1 cellular context compared by ENCODE assay signal in the genomic region with DNA sequence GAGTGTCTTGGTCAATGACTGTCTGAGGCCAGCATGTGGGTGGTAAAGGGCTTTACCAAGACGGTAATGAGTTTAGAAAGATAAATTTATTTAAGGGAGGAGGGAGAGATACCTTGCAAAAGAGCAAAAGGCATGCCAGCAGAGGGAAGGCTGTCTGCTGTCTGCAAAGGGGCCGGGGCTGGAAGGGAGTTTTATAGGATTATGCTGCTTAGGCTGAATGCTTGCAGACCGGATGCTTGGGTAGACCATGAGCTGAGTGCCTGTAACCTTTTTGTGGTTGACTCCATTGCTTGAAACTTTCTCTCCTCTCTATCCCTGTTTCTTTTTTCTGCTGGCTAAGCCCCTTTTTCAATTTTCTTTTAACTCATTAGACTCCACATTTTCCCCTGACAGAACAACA.
TF ChIP-seq lines count a peak whose summit lies in the region.

No MANE protein-coding gene starts in this region.

TF ChIP-seq in WTC11, 78 proteins besides CTCF, POLR2A, EP300 and RAD21 (continued from another document):
- TF ChIP-seq OVOL2 (CRISPR knock-in tag; IDR thresholded peaks at IDR 0.05; ENCODE audit: borderline replicate concordance) (no peak), SMAD3 (CRISPR knock-in tag; IDR thresholded peaks at IDR 0.05; ENCODE audit: borderline replicate concordance) (no peak), TEAD1 (CRISPR knock-in tag; IDR thresholded peaks at IDR 0.05) (no peak), GRHL2 (CRISPR knock-in tag; IDR thresholded peaks at IDR 0.05; ENCODE audit: insufficient replicate concordance, severe bottlenecking) (no peak), PRRX2 (CRISPR knock-in tag; IDR thresholded peaks at IDR 0.05) (no peak), SOX15 (CRISPR knock-in tag; IDR thresholded peaks at IDR 0.05) (no peak)
- TF ChIP-seq, protein P1, sequence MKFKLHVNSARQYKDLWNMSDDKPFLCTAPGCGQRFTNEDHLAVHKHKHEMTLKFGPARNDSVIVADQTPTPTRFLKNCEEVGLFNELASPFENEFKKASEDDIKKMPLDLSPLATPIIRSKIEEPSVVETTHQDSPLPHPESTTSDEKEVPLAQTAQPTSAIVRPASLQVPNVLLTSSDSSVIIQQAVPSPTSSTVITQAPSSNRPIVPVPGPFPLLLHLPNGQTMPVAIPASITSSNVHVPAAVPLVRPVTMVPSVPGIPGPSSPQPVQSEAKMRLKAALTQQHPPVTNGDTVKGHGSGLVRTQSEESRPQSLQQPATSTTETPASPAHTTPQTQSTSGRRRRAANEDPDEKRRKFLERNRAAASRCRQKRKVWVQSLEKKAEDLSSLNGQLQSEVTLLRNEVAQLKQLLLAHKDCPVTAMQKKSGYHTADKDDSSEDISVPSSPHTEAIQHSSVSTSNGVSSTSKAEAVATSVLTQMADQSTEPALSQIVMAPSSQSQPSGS (CRISPR knock-in tag; IDR thresholded peaks at IDR 0.05; ENCODE audit: borderline replicate concordance, low read depth), result no peak
